Comparison of ENCODE assay signal across 8 cellular contexts in the genomic region with DNA sequence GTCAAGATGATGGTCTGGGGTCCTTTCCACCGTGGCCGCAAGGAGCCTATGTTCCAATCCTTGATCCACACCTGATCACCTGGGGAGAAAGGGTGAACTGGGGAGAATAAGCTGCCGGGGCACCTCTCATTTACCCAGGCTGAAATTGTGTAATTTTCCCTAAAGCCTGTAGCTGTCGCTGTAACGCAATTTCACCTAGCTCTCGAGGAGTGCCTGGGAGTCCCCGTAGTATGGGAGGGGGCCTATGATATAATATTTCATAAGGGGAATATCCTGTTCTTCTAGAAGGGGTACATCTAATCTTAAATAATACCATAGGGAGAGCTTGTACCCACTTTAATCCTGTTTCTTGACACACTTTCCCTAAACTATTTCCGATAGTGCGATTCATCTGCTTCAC. TPM values are rescaled to one million over a fixed set of nuclear protein-coding genes. Genes with fewer than 3 reads are reported as not detected.
DNase-seq lines count a peak whose midpoint lies in the region; ATAC-seq and TF ChIP-seq lines count a peak whose summit lies in the region.
"Not testable (repeated sequence)": the region's sequence is repeated elsewhere in the genome, so short reads cannot be mapped to it uniquely, and the experiment has no call there.

No MANE protein-coding gene starts in this region.

- ATAC-seq in gastroesophageal sphincter, lower lobe of right lung: not testable (repeated sequence)

- TF ChIP-seq EP300 in gastroesophageal sphincter (IDR thresholded peaks at IDR 0.05) = not testable (repeated sequence)

- POLR2A ChIA-PET in BJ (lab: Charles Lee) = not testable (repeated sequence)

- intact Hi-C loops in lower lobe of right lung (cut with DNase I); testis (cut with DNase I; ENCODE audit: low total_unique reads): not testable (repeated sequence)

- H3K27me3 ChIP-seq in BJ (ENCODE audit: control insufficient read depth, insufficient read depth, low read length); WERI-Rb-1 (ENCODE audit: insufficient read depth, low read depth, severe bottlenecking); gastroesophageal sphincter; lower lobe of right lung (ENCODE audit: low read depth); testis: not testable (repeated sequence)

- DNase-seq in BJ (ENCODE audit: low read depth); GM13976 (ENCODE audit: low spot score); WERI-Rb-1; coronary artery (ENCODE audit: low spot score); lower lobe of right lung; testis: not testable (repeated sequence)
- DNase-seq in NCI-H1092 (lab: John Stamatoyannopoulos, UW) = peak; percentile 3

- not testable (repeated sequence) for TF ChIP-seq POLR2A in gastroesophageal sphincter (IDR thresholded peaks at IDR 0.05); testis (IDR thresholded peaks at IDR 0.05)

- not testable (repeated sequence) for H3K4me1 ChIP-seq in gastroesophageal sphincter, lower lobe of right lung, testis

- in situ Hi-C loops in GM13976 (cut with MboI; ENCODE audit: low sequenced_read_pairs, unreplicated experiment) = not testable (repeated sequence)

- not testable (repeated sequence) for H3K4me3 ChIP-seq in BJ (ENCODE audit: low read depth, low read length); WERI-Rb-1 (ENCODE audit: low read depth, low read length); coronary artery; gastroesophageal sphincter; lower lobe of right lung; testis

- not testable (repeated sequence) for H3K27ac ChIP-seq in WERI-Rb-1, coronary artery, gastroesophageal sphincter, lower lobe of right lung, testis

- WGBS in gastroesophageal sphincter (ENCODE audit: low coverage in 1 of 2), 2 donors = 37 to 40% methylated on average over 8 of the region's 9 CpGs
- 57 to 62% methylated on average over 6 to 9 of the region's 9 CpGs for WGBS in testis, 2 donors

- H3K36me3 ChIP-seq in BJ (ENCODE audit: control insufficient read depth, insufficient read depth, low read length); WERI-Rb-1; gastroesophageal sphincter; lower lobe of right lung; testis (ENCODE audit: low read depth, missing control alignments): not testable (repeated sequence)

- peaks cover 13% of the 10 kb centered on the region for H3K9me3 ChIP-seq in WERI-Rb-1 (ENCODE audit: severe bottlenecking)
- H3K9me3 ChIP-seq in gastroesophageal sphincter, lower lobe of right lung, testis: not testable (repeated sequence)

- CTCF ChIA-PET in BJ (lab: Yijun Ruan, JAX) = interaction anchor here (0.8 to 1.8 kb wide), 3 partner anchors 10 to 25 kb away, joined by 3 to 4 read pairs (median 3); no protein-coding TSS in a partner anchor

- TF ChIP-seq CTCF in BJ (IDR thresholded peaks at IDR 0.05; ENCODE audit: insufficient read depth, low read depth, low read length) (peak; percentile 42; the same call in 1 of the 2 replicates), GM13976 (IDR thresholded peaks at IDR 0.05; ENCODE audit: borderline replicate concordance, control extremely low read depth, extremely low read depth, insufficient read depth, missing control alignments) (peak; percentile 20), WERI-Rb-1 (IDR thresholded peaks at IDR 0.05; ENCODE audit: low read depth, low read length) (peak; percentile 50), coronary artery (IDR thresholded peaks at IDR 0.05) (peak; percentile 38), gastroesophageal sphincter (IDR thresholded peaks at IDR 0.05) (peak; percentile 17 to 58 (median 37)), lower lobe of right lung (IDR thresholded peaks at IDR 0.05) (peak; percentile 40), testis (IDR thresholded peaks at IDR 0.05) (peak in 2 of 3 experiments; percentile 16 to 39)

RNA-seq across cellular contexts. Expression of a gene that starts 18.7 kb away (rescaled TPM):
- polyA plus RNA-seq in BJ (2011; rRNA removed) (28.2 and 33.1 TPM in 2 replicates), testis (ENCODE audit: insufficient read depth, low read depth, low replicate concordance) (17.9 TPM)
- polyA minus RNA-seq in BJ (2011; rRNA and poly(A)+ RNA removed) = 10.0 and 13.1 TPM in 2 replicates
- total RNA-seq in gastroesophageal sphincter (10 to 100 TPM; 28.2 to 34.1 (median 31.5) TPM), lower lobe of right lung (19.1 TPM), testis (10 to 100 TPM; 19.6 to 24.8 TPM)

RNA-seq across cellular contexts. Expression of a gene that starts 20.3 kb away (rescaled TPM):
- 0.45 and 0.67 TPM in 2 replicates for polyA plus RNA-seq in BJ (2011; rRNA removed)
- 0.36 and 0.43 TPM in 2 replicates for polyA minus RNA-seq in BJ (2011; rRNA and poly(A)+ RNA removed)
- 1 to 10 TPM in 3 of 4 donors, under 1 TPM in 1; 0.69 to 4.6 (median 3.1) TPM for total RNA-seq in gastroesophageal sphincter
- 6.7 TPM for total RNA-seq in lower lobe of right lung
- 1 to 10 TPM; 1.1 to 3.1 TPM for total RNA-seq in testis
- 0.90 TPM for polyA plus RNA-seq in testis (ENCODE audit: insufficient read depth, low read depth, low replicate concordance)

RNA-seq across cellular contexts. Expression of a gene that starts 29.4 kb away (rescaled TPM):
- polyA plus RNA-seq in BJ (2011; rRNA removed) (217 and 225 TPM in 2 replicates), testis (ENCODE audit: insufficient read depth, low read depth, low replicate concordance) (61.6 TPM)
- 151 and 221 TPM in 2 replicates for polyA minus RNA-seq in BJ (2011; rRNA and poly(A)+ RNA removed)
- total RNA-seq in gastroesophageal sphincter (10 to 100 TPM; 57.9 to 78.7 (median 67.9) TPM), lower lobe of right lung (91.8 TPM), testis (10 to 100 TPM; 19.0 to 21.4 TPM)

RNA-seq across cellular contexts. Expression of a gene that starts 43.9 kb away (rescaled TPM):
- 4.0 and 6.9 TPM in 2 replicates for polyA plus RNA-seq in BJ (2011; rRNA removed)
- 8.4 and 12.0 TPM in 2 replicates for polyA minus RNA-seq in BJ (2011; rRNA and poly(A)+ RNA removed)
- 10 to 100 TPM in 2 of 4 donors, 1 to 10 TPM in 2; 6.2 to 15.9 (median 9.6) TPM for total RNA-seq in gastroesophageal sphincter
- 13.1 TPM for total RNA-seq in lower lobe of right lung
- total RNA-seq in testis = 1 to 10 TPM; 6.1 to 9.9 TPM
- polyA plus RNA-seq in testis (ENCODE audit: insufficient read depth, low read depth, low replicate concordance) = 2.7 TPM

RNA-seq across cellular contexts. Expression of a gene that starts 57.7 kb away (rescaled TPM):
- 0.07 and 0.10 TPM in 2 replicates for polyA plus RNA-seq in BJ (2011; rRNA removed)
- not detected in 2 replicates for polyA minus RNA-seq in BJ (2011; rRNA and poly(A)+ RNA removed)
- 10 to 100 TPM in 1 of 4 donors, 1 to 10 TPM in 3; 2.9 to 10.5 (median 5.4) TPM for total RNA-seq in gastroesophageal sphincter
- 4.2 TPM for total RNA-seq in lower lobe of right lung
- 1 to 10 TPM; 1.7 to 3.4 TPM for total RNA-seq in testis
- 2.5 TPM for polyA plus RNA-seq in testis (ENCODE audit: insufficient read depth, low read depth, low replicate concordance)
